In the genomic region with DNA sequence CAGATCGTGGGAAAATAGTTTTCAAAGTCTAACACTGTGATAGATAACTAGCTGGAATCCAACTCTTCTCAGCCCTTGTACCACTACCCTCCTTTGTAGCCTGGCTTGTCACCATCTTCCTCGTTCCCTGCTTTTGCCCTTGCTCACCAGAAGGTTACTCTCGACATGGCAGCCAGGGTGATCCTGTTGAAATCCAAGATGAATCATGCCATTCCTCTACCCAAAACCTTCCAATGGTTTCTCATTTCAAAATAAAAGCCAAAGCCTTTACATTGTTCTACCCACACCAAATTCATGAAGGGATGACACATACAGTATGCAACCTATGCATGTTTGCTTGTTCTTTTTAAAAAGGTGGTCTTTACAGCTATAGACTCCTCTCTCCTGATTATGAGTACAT, we compare ENCODE assay signal across 19 cellular contexts. TPM values are rescaled to one million over a fixed set of nuclear protein-coding genes. Genes with fewer than 3 reads are reported as not detected.
A peak's percentile ranks its signal among the peaks of the same experiment; 100 is the strongest.
DNase-seq lines count a peak whose midpoint lies in the region; ATAC-seq and TF ChIP-seq lines count a peak whose summit lies in the region.
"Had no signal": no experiment of that assay in that cellular context is flagged by ENCODE, and none has a peak within 500 bp of the region (broad histone marks: within the 10 kb centered on the region; RNA-seq: fewer than 3 reads in every experiment).

No MANE protein-coding gene starts in this region.

- H3K27me3 Mint-ChIP-seq in natural killer cell (ENCODE audit: low read depth in 2 of 2), result no peaks in the 10 kb centered on the region

- TF ChIP-seq CTCF in cardiac fibroblast (IDR thresholded peaks at IDR 0.05; ENCODE audit: low read depth, low read length), result no peak
- no peak for TF ChIP-seq CTCF in natural killer cell (IDR thresholded peaks at IDR 0.05)

- intact Hi-C loops in natural killer cell (cut with micrococcal nuclease), result no loop called here
- intact Hi-C loops in left cardiac atrium (cut with DNase I), result no loop called here

- no peak overlapping the region for H3K4me3 Mint-ChIP-seq in natural killer cell
- H3K4me3 Mint-ChIP-seq: neural crest cell had no signal

- ATAC-seq in natural killer cell (no peak), left cardiac atrium (no peak), GM21619 (IDR thresholded peaks at IDR 0.05; ENCODE audit: unreplicated experiment) (no peak)
- ATAC-seq: Panc1 had no signal

- H3K36me3 Mint-ChIP-seq in natural killer cell, result peaks cover 13% of the 10 kb centered on the region

- peaks cover 60 to 65% of the 10 kb centered on the region in 2 donors for H3K4me1 Mint-ChIP-seq in natural killer cell
- H3K4me1 Mint-ChIP-seq: neural crest cell had no signal

- DNase-seq in HCEC 1CT, result peak; percentile 51
- peak; percentile 60 for DNase-seq in RPMI7951 (ENCODE audit: low read depth)
- DNase-seq in cardiac fibroblast (ENCODE audit: low read depth in 2 of 2), result peak; percentile 2 to 59
- no peak for DNase-seq in natural killer cell
- no peak for DNase-seq in left cardiac atrium
- no peak for DNase-seq in ecto neural progenitor cell (ENCODE audit: low spot score)
- no peak for DNase-seq in glomerular visceral epithelial cell (ENCODE audit: extremely low spot score)
- DNase-seq: activated CD4-positive, CD25-positive, alpha-beta regulatory T cell; activated CD8-positive, alpha-beta memory T cell treated with anti-CD3 and anti-CD28 coated beads, Interleukin-2, amount 50 U/mL, for 48 hours; amniotic stem cell; dermis blood vessel endothelial cell; DND-41; foreskin melanocyte; mesenchymal stem cell; NCI-H187 treated with DMSO at 0.1 percent for 48 hours; SW 1271 had no signal

- peak overlapping the region; percentile 63 to 88 for H3K27ac Mint-ChIP-seq in natural killer cell

- H3K9me3 Mint-ChIP-seq in natural killer cell, result no peaks in the 10 kb centered on the region
- H3K9me3 Mint-ChIP-seq: neural crest cell had no signal

- H3K4me3 ChIP-seq in cardiac fibroblast (replicated peaks in 1 of 2; ENCODE audit: low read depth in 2 of 2, low read length in 2 of 2), result no peak overlapping the region

RNA-seq across cellular contexts. Expression of a gene that starts 45.7 kb away (rescaled TPM):
- total RNA-seq in RPMI7951 (2014; rRNA removed; shearing (Covaris generic)), result 0.12 and 0.59 TPM in 2 replicates
- total RNA-seq in natural killer cell (100 to 1,000 TPM; 264 to 339 (median 304) TPM), left cardiac atrium (10 to 100 TPM; 11.6 to 22.9 TPM)

Comparison
In these comparisons a context has a peak if more than half of its experiments do, and no peak if none do; other contexts are left out.
1. DNase-seq: peak in HCEC 1CT (single experiment), RPMI7951 (single experiment) and cardiac fibroblast (2 of 2); none in natural killer cell (single experiment), left cardiac atrium (single experiment), ecto neural progenitor cell (single experiment) and glomerular visceral epithelial cell (single experiment).